Comparison of ENCODE assay signal across 1 cellular context in the genomic region with DNA sequence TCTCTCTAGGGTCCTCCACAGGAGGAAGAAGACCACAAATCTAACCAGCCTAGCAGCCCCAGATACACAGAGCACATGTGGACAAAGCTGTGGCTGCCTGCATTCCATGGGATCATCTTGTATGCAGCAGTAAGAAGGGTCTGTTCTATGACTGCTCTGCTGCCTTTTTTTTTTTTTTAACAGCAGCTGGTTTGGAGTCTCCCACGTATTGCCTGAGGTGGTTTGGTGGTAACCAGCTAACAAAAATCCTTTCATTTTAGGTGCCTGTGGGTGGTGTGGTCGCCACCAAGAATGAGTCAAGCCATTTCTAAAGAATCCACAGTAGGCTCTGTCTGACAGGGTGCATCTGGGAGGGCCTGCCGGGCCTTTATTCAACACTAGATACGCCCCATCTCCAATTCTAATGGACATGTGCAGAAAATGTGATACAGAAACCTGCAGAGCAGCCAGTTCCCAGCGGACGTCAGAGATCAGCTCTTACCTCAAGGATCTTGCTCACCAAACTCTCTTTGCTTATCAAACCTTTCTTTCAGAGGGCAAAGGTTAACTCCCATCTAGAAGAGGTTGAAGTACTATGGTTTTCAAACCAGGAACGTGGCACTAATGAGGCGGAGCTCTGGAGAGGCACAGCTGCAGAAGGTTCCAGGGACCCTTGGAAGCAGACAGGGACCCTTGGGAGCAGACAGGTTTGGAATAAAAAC.
TF ChIP-seq lines count a peak whose summit lies in the region.

No MANE protein-coding gene starts in this region.

TF ChIP-seq in GM23338, 12 proteins besides CTCF, POLR2A, EP300 and RAD21 (continued from another document):
- TF ChIP-seq, protein P1, sequence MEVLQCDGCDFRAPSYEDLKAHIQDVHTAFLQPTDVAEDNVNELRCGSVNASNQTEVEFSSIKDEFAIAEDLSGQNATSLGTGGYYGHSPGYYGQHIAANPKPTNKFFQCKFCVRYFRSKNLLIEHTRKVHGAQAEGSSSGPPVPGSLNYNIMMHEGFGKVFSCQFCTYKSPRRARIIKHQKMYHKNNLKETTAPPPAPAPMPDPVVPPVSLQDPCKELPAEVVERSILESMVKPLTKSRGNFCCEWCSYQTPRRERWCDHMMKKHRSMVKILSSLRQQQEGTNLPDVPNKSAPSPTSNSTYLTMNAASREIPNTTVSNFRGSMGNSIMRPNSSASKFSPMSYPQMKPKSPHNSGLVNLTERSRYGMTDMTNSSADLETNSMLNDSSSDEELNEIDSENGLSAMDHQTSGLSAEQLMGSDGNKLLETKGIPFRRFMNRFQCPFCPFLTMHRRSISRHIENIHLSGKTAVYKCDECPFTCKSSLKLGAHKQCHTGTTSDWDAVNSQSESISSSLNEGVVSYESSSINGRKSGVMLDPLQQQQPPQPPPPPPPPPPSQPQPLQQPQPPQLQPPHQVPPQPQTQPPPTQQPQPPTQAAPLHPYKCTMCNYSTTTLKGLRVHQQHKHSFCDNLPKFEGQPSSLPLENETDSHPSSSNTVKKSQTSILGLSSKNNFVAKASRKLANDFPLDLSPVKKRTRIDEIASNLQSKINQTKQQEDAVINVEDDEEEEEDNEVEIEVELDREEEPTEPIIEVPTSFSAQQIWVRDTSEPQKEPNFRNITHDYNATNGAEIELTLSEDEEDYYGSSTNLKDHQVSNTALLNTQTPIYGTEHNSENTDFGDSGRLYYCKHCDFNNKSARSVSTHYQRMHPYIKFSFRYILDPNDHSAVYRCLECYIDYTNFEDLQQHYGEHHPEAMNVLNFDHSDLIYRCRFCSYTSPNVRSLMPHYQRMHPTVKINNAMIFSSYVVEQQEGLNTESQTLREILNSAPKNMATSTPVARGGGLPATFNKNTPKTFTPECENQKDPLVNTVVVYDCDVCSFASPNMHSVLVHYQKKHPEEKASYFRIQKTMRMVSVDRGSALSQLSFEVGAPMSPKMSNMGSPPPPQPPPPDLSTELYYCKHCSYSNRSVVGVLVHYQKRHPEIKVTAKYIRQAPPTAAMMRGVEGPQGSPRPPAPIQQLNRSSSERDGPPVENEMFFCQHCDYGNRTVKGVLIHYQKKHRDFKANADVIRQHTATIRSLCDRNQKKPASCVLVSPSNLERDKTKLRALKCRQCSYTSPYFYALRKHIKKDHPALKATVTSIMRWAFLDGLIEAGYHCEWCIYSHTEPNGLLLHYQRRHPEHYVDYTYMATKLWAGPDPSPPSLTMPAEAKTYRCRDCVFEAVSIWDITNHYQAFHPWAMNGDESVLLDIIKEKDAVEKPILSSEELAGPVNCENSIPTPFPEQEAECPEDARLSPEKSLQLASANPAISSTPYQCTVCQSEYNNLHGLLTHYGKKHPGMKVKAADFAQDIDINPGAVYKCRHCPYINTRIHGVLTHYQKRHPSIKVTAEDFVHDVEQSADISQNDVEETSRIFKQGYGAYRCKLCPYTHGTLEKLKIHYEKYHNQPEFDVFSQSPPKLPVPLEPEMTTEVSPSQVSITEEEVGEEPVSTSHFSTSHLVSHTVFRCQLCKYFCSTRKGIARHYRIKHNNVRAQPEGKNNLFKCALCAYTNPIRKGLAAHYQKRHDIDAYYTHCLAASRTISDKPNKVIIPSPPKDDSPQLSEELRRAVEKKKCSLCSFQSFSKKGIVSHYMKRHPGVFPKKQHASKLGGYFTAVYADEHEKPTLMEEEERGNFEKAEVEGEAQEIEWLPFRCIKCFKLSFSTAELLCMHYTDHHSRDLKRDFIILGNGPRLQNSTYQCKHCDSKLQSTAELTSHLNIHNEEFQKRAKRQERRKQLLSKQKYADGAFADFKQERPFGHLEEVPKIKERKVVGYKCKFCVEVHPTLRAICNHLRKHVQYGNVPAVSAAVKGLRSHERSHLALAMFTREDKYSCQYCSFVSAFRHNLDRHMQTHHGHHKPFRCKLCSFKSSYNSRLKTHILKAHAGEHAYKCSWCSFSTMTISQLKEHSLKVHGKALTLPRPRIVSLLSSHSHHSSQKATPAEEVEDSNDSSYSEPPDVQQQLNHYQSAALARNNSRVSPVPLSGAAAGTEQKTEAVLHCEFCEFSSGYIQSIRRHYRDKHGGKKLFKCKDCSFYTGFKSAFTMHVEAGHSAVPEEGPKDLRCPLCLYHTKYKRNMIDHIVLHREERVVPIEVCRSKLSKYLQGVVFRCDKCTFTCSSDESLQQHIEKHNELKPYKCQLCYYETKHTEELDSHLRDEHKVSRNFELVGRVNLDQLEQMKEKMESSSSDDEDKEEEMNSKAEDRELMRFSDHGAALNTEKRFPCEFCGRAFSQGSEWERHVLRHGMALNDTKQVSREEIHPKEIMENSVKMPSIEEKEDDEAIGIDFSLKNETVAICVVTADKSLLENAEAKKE (CRISPR knock-in tag; IDR thresholded peaks at IDR 0.05): no peak
